In genomic region chr4:2301221-2301642, GRCh38 we compare ENCODE assay signal across 18 cellular contexts. TPM values are rescaled to one million over a fixed set of nuclear protein-coding genes. Genes with fewer than 3 reads are reported as not detected.
DNase-seq lines count a peak whose midpoint lies in the region; ATAC-seq and TF ChIP-seq lines count a peak whose summit lies in the region.
"Had no signal": no experiment of that assay in that cellular context is flagged by ENCODE, and none has a peak within 500 bp of the region (broad histone marks: within the 10 kb centered on the region; RNA-seq: fewer than 3 reads in every experiment).

No MANE protein-coding gene starts in this region.

- no peaks in the 10 kb centered on the region for H3K4me1 ChIP-seq in endodermal cell (ENCODE audit: control insufficient read depth, insufficient read depth, low read length)
- H3K4me1 ChIP-seq: A549, Caco-2 had no signal

- no peak overlapping the region for H3K4me3 Mint-ChIP-seq in effector memory CD8-positive, alpha-beta T cell
- no peak overlapping the region for H3K4me3 Mint-ChIP-seq in osteocyte (ENCODE audit: unreplicated experiment)
- H3K4me3 Mint-ChIP-seq in endodermal cell: no peak overlapping the region
- H3K4me3 Mint-ChIP-seq: GM23338, HFFc6 had no signal

- H3K36me3 Mint-ChIP-seq in effector memory CD8-positive, alpha-beta T cell (ENCODE audit: insufficient read depth): no peaks in the 10 kb centered on the region
- H3K36me3 Mint-ChIP-seq in osteocyte (ENCODE audit: unreplicated experiment) (peaks cover 4% of the 10 kb centered on the region), endodermal cell (ENCODE audit: low read depth) (no peaks in the 10 kb centered on the region)

- TF ChIP-seq CTCF in osteocyte (IDR thresholded peaks at IDR 0.05) (no peak), endodermal cell (conservative IDR thresholded peaks at IDR 0.05) (no peak)

- ATAC-seq in effector memory CD8-positive, alpha-beta T cell (replicated peaks): no peak
- ATAC-seq: A549, GM23338, K562 had no signal

- no peaks in the 10 kb centered on the region for H3K9me3 Mint-ChIP-seq in effector memory CD8-positive, alpha-beta T cell
- H3K9me3 Mint-ChIP-seq in osteocyte (ENCODE audit: unreplicated experiment) (peaks cover 5% of the 10 kb centered on the region), endodermal cell (peaks cover 11% of the 10 kb centered on the region)

- H3K9me3 ChIP-seq in endodermal cell (ENCODE audit: control insufficient read depth, low read length): no peaks in the 10 kb centered on the region
- H3K9me3 ChIP-seq: A549, Caco-2 had no signal

- H3K27me3 Mint-ChIP-seq in effector memory CD8-positive, alpha-beta T cell: no peaks in the 10 kb centered on the region
- H3K27me3 Mint-ChIP-seq in osteocyte (ENCODE audit: unreplicated experiment) (peaks cover 12% of the 10 kb centered on the region), endodermal cell (ENCODE audit: insufficient read depth) (peaks cover 2% of the 10 kb centered on the region)

- peak overlapping the region; percentile 76 to 96 for H3K27ac Mint-ChIP-seq in effector memory CD8-positive, alpha-beta T cell
- H3K27ac Mint-ChIP-seq in osteocyte (ENCODE audit: unreplicated experiment) (no peak overlapping the region), endodermal cell (no peak overlapping the region)
- H3K27ac Mint-ChIP-seq: GM23338, HFFc6 had no signal

- H3K9ac ChIP-seq in endodermal cell (ENCODE audit: extremely low read depth, low read length, poor library complexity, severe bottlenecking): no peak overlapping the region

- DNase-seq in activated effector memory CD4-positive, alpha-beta T cell treated with anti-CD3 and anti-CD28 coated beads, Interleukin-2, amount 50 U/mL, for 16 hours: peak; percentile 54
- DNase-seq in activated effector memory CD4-positive, alpha-beta T cell treated with Interleukin-2 at 50 U/mL for 16 hours: no peak
- no peak for DNase-seq in effector memory CD8-positive, alpha-beta T cell
- DNase-seq in osteocyte (ENCODE audit: extremely low spot score, unreplicated experiment): peak; percentile 64
- no peak for DNase-seq in endodermal cell
- DNase-seq in foreskin melanocyte: no peak
- no peak for DNase-seq in activated naive CD4-positive, alpha-beta T cell (lab: John Stamatoyannopoulos, UW)
- DNase-seq in GDM1 (lab: John Stamatoyannopoulos, UW): no peak
- DNase-seq: Caco-2, HFFc6, NCI-H146, NCI-H2227 treated with DMSO at 0.1 percent for 48 hours, NCI-H526 treated with DMSO at 0.1 percent for 48 hours had no signal

- H3K4me1 Mint-ChIP-seq in effector memory CD8-positive, alpha-beta T cell (ENCODE audit: low read depth in 2 of 2): peaks cover 9 to 13% of the 10 kb centered on the region in 2 donors
- H3K4me1 Mint-ChIP-seq in osteocyte (ENCODE audit: unreplicated experiment) (no peaks in the 10 kb centered on the region), endodermal cell (no peaks in the 10 kb centered on the region)

- no peaks in the 10 kb centered on the region for H3K36me3 ChIP-seq in endodermal cell (ENCODE audit: control insufficient read depth, insufficient read depth, low read length)

- no peaks in the 10 kb centered on the region for H3K27me3 ChIP-seq in endodermal cell (ENCODE audit: control insufficient read depth, insufficient read depth, low read length, poor library complexity, severe bottlenecking)

- WGBS in endodermal cell (ENCODE audit: insufficient coverage in 1 of 2, insufficient read length in 1 of 2), 2 experiments: 87 to 94% methylated on average over 9 to 14 of the region's 14 CpGs

- H3K4me3 ChIP-seq in endodermal cell (ENCODE audit: low read length): no peak overlapping the region
- H3K4me3 ChIP-seq: A549, GM23338, K562 had no signal

- no peak overlapping the region for H3K27ac ChIP-seq in endodermal cell (ENCODE audit: low read depth, low read length)
- H3K27ac ChIP-seq: A549, C4-2B, HL-60 had no signal

RNA-seq across cellular contexts. Expression of gene MXD4, which starts 39.3 kb away (rescaled TPM):
- total RNA-seq in osteocyte (74.9 and 81.5 TPM in 2 replicates), endodermal cell (10 to 100 TPM; 46.0 to 78.8 TPM)
- polyA plus RNA-seq in endodermal cell (2013, experiment 1 of 2): 44.5 TPM
- 46.2 TPM for polyA plus RNA-seq in endodermal cell (2013, experiment 2 of 2)

RNA-seq across cellular contexts. Expression of gene HAUS3, which starts 59.3 kb away (rescaled TPM):
- total RNA-seq in osteocyte: 10.2 and 11.7 TPM in 2 replicates
- total RNA-seq in endodermal cell: 10 to 100 TPM; 17.0 to 22.6 TPM
- 17.3 TPM for polyA plus RNA-seq in endodermal cell (2013, experiment 1 of 2)
- 17.0 TPM for polyA plus RNA-seq in endodermal cell (2013, experiment 2 of 2)

RNA-seq across cellular contexts. Expression of gene POLN, which starts 59.3 kb away (rescaled TPM):
- 3.8 and 4.2 TPM in 2 replicates for total RNA-seq in osteocyte
- total RNA-seq in endodermal cell: 1 to 10 TPM; 2.8 to 2.9 TPM
- 1.0 TPM for polyA plus RNA-seq in endodermal cell (2013, experiment 1 of 2)
- 0.70 TPM for polyA plus RNA-seq in endodermal cell (2013, experiment 2 of 2)

Comparison
In these comparisons a context has a peak if more than half of its experiments do, and no peak if none do; other contexts are left out.
1. DNase-seq: peak in activated effector memory CD4-positive, alpha-beta T cell treated with anti-CD3 and anti-CD28 coated beads, Interleukin-2, amount 50 U/mL, for 16 hours (single experiment) and osteocyte (single experiment); none in activated effector memory CD4-positive, alpha-beta T cell treated with Interleukin-2 at 50 U/mL for 16 hours (single experiment), effector memory CD8-positive, alpha-beta T cell (0 of 3), endodermal cell (single experiment), foreskin melanocyte (single experiment), activated naive CD4-positive, alpha-beta T cell (0 of 4) and GDM1 (single experiment).
2. H3K27ac Mint-ChIP-seq: peak in effector memory CD8-positive, alpha-beta T cell (2 of 2); none in osteocyte (single experiment) and endodermal cell (single experiment).